2 cellular contexts compared by ENCODE assay signal in genomic region chr1:43638381-43638780, GRCh38. TPM values are rescaled to one million over a fixed set of nuclear protein-coding genes. Genes with fewer than 3 reads are reported as not detected.
DNase-seq lines count a peak whose midpoint lies in the region; ATAC-seq, FAIRE-seq and TF ChIP-seq lines count a peak whose summit lies in the region.
"Not testable (repeated sequence)": the region's sequence is repeated elsewhere in the genome, so short reads cannot be mapped to it uniquely, and the experiment has no call there.

No MANE protein-coding gene starts in this region.

- TF ChIP-seq RAD21 in K562 (CRISPR knock-in tag; conservative IDR thresholded peaks at IDR 0.05 in 1 of 2, IDR thresholded peaks at IDR 0.05 in 1 of 2), result not testable (repeated sequence)

- not testable (repeated sequence) for H3K9ac ChIP-seq in K562 (ENCODE audit: insufficient read depth in 1 of 2, low read depth in 2 of 2, low read length in 2 of 2)

- H2AFZ ChIP-seq in K562 (ENCODE audit: low read depth, low read length), result not testable (repeated sequence)

- not testable (repeated sequence) for ATAC-seq in K562

- in situ Hi-C loops in K562 (cut with MboI), result not testable (repeated sequence)

- not testable (repeated sequence) for TF ChIP-seq EP300 in K562 (IDR thresholded peaks at IDR 0.05; ENCODE audit: low read length)

- CTCF ChIA-PET in HEK293 (lab: Yijun Ruan, JAX); K562 (lab: Yijun Ruan, JAX; ENCODE audit: low intra/inter-chr PET ratio): not testable (repeated sequence)

- not testable (repeated sequence) for TF ChIP-seq POLR2A in K562 (conservative IDR thresholded peaks at IDR 0.05)

- not testable (repeated sequence) for H3K27ac ChIP-seq in HEK293 (ENCODE audit: extremely low read depth, low read depth, low read length); K562 (ENCODE audit: extremely low read depth, low read depth, low read length)

- not testable (repeated sequence) for DNase-seq in K562 (ENCODE audit: extremely low read depth in 1 of 4, low spot score in 3 of 4)

- H3K79me2 ChIP-seq in K562 (ENCODE audit: control insufficient read depth, insufficient read depth, low read length), result not testable (repeated sequence)

- not testable (repeated sequence) for H3K9me3 ChIP-seq in HEK293 (ENCODE audit: control insufficient read depth, insufficient read depth, low read depth, low read length); K562 (replicated peaks; ENCODE audit: control insufficient read depth, insufficient read depth, low read depth, low read length)

- not testable (repeated sequence) for H4K20me1 ChIP-seq in K562 (replicated peaks; ENCODE audit: control insufficient read depth, insufficient read depth, low read length)

- not testable (repeated sequence) for H3K9me1 ChIP-seq in K562 (ENCODE audit: control insufficient read depth, insufficient read depth, low read length)

- TF ChIP-seq CTCF in HEK293 (tag by site-specific recombination; IDR thresholded peaks at IDR 0.05); K562 (IDR thresholded peaks at IDR 0.05 in 2 of 3, conservative IDR thresholded peaks at IDR 0.05 in 1 of 3; ENCODE audit: insufficient read depth in 2 of 3, low read depth in 1 of 3, low read length in 3 of 3): not testable (repeated sequence)

- WGBS in K562 (ENCODE audit: insufficient coverage, low coverage, missing lambda C conversion rate), result 0% methylated on average over 1 of the region's 4 CpGs

- not testable (repeated sequence) for H3K36me3 ChIP-seq in HEK293 (ENCODE audit: control insufficient read depth in 2 of 2, insufficient read depth in 1 of 2, low read length in 2 of 2); K562 (ENCODE audit: control insufficient read depth, insufficient read depth, low read length)

- not testable (repeated sequence) for H3K4me2 ChIP-seq in K562 (ENCODE audit: insufficient read depth, low read length)

- POLR2A ChIA-PET in HEK293 (lab: Yijun Ruan, JAX), result interaction anchor here (4.6 kb wide), 1 partner anchor 12 kb away, joined by 27 read pairs; the partner anchor contains the start of gene KDM4A
- POLR2A ChIA-PET in K562 (lab: Yijun Ruan, JAX), result interaction anchor here (3.1 kb wide), 1 partner anchor 12 kb away, joined by 21 read pairs; the partner anchor contains the start of gene KDM4A

- not testable (repeated sequence) for BruUV-seq in K562 (replicated peaks; lab: Mats Ljungman, UMichigan)

- intact Hi-C loops in K562 (cut with micrococcal nuclease), result not testable (repeated sequence)

- H3K4me1 ChIP-seq in HEK293 (ENCODE audit: control insufficient read depth, insufficient read depth, low read length); K562 (replicated peaks in 1 of 2; ENCODE audit: control insufficient read depth in 2 of 2, insufficient read depth in 2 of 2, low read length in 2 of 2): not testable (repeated sequence)

- not testable (repeated sequence) for H3K4me3 ChIP-seq in HEK293 (ENCODE audit: low read depth, low read length); K562

- peaks cover 31 to 48% of the 10 kb centered on the region in 2 experiments for H3K27me3 ChIP-seq in K562 (ENCODE audit: control insufficient read depth in 2 of 2, insufficient read depth in 2 of 2, low read length in 2 of 2)

- FAIRE-seq in K562 (lab: Jason Lieb, UNC), result not testable (repeated sequence)

TF ChIP-seq in HEK293, 187 proteins besides CTCF, POLR2A, EP300 and RAD21:
- TF ChIP-seq ZNF146 (tag by site-specific recombination; IDR thresholded peaks at IDR 0.05) (peak; percentile 99), ZNF280D (tag by site-specific recombination; IDR thresholded peaks at IDR 0.05) (peak; percentile 52; the same call in 1 of the 2 replicates)

TF ChIP-seq in K562, 482 proteins besides CTCF, POLR2A, EP300 and RAD21:
- TF ChIP-seq BCOR (IDR thresholded peaks at IDR 0.05), result 0 out of 2 replicates have a peak, but pooled peaks have one; percentile 18
TF ChIP-seq in K562: peak in this region for 1; not testable (repeated sequence) for 481.

RNA-seq across cellular contexts. Expression of gene KDM4A, which starts 11.6 kb away (rescaled TPM):
- total RNA-seq in K562 (2011; cell fraction: chromatin; rRNA removed; ENCODE audit: low replicate concordance), result 118 and 126 TPM in 2 replicates
- 43.2 and 43.6 TPM in 2 replicates for total RNA-seq in K562 (2011; cell fraction: nucleolus; rRNA removed)
- total RNA-seq in K562 (2011; cell fraction: nucleoplasm; rRNA removed), result 47.6 and 48.7 TPM in 2 replicates
- total RNA-seq in K562 (2014; rRNA removed) (15.6 and 16.0 TPM in 2 replicates), K562 (2014; rRNA removed; fragmentation: Illumina TruSeq; extraction: Trizol) (17.6 and 21.2 TPM in 2 replicates), K562 (2015; rRNA removed; fragmentation: Illumina TruSeq; extraction: Trizol) (13.1 and 14.3 TPM in 2 replicates), K562 (2021) (27.3 and 33.6 TPM in 2 replicates)
- polyA plus RNA-seq in K562 (2011; rRNA removed) (12.5 and 20.8 TPM in 2 replicates), K562 (2014; fragmentation: Illumina TruSeq; extraction: Trizol) (24.9 and 26.4 TPM in 2 replicates), K562 (2014; fragmentation: Nextera tagmentation; extraction: Ambion mirVana) (10 to 100 TPM in 1 of 2 experiments, 1 to 10 TPM in 1; 3.6 to 12.1 TPM), K562 (2014; rRNA removed) (13.5 and 14.2 TPM in 2 replicates)
- polyA plus RNA-seq in K562 (2011; cell fraction: cytosol; rRNA removed), result 5.4 and 12.3 TPM in 2 replicates
- polyA plus RNA-seq in K562 (2011; cell fraction: nucleus; rRNA removed), result 18.6 and 24.1 TPM in 2 replicates
- polyA plus RNA-seq in K562 (2012), result 17.2 and 34.3 TPM in 2 replicates
- 26.9 and 40.0 TPM in 2 replicates for polyA minus RNA-seq in K562 (2011; rRNA and poly(A)+ RNA removed)
- 11.4 and 12.3 TPM in 2 replicates for polyA minus RNA-seq in K562 (2011; cell fraction: cytosol; rRNA and poly(A)+ RNA removed)
- 8.6 and 19.7 TPM in 2 replicates for polyA minus RNA-seq in K562 (2011; cell fraction: nucleus; rRNA and poly(A)+ RNA removed)
